8 cellular contexts compared by ENCODE assay signal in genomic region chr22:37544955-37545702, GRCh38. TPM values are rescaled to one million over a fixed set of nuclear protein-coding genes. Genes with fewer than 3 reads are reported as not detected.
DNase-seq lines count a peak whose midpoint lies in the region; ATAC-seq and TF ChIP-seq lines count a peak whose summit lies in the region.

No MANE protein-coding gene starts in this region.

- intact Hi-C loops in dendritic cell treated with granulocyte-macrophage colony-stimulating factor and Interleukin-4, amounts not matched to agents 40 ng/mL and 50 ng/mL, for 4 days (cut with micrococcal nuclease): loop anchor here (1.0 to 2.0 kb wide), 2 partner anchors 16 to 47 kb away; partner anchors contain the start of gene CDC42EP1
- intact Hi-C loops in right lobe of liver (cut with DNase I): loop anchor here in 1 of 2 donors (5.0 kb wide), 1 partner anchor 42 kb away; no protein-coding TSS in a partner anchor

- peak; percentile 68 to 75 (median 69) for ATAC-seq in right lobe of liver
- ATAC-seq in HG03095 (IDR thresholded peaks at IDR 0.05; ENCODE audit: unreplicated experiment): no peak

- DNase-seq in CD1c-positive myeloid dendritic cell (ENCODE audit: extremely low spot score) (peak; percentile 71), WERI-Rb-1 (peak; percentile 73), right lobe of liver (peak; percentile 82 to 89 (median 86)), Ammon's horn (ENCODE audit: low spot score) (no peak)
- DNase-seq in stimulated activated CD8-positive, alpha-beta memory T cell treated with anti-CD3 and anti-CD28 coated beads, Interleukin-15, amount 100 ng/mL, for 48 hours (ENCODE audit: low read depth in 2 of 2): peak; percentile 37 to 43

- WGBS in right lobe of liver (ENCODE audit: insufficient coverage, low coverage, low lambda C conversion rate, missing lambda C conversion rate): 6% methylated on average over 6 of the region's 11 CpGs

- no peaks in the 10 kb centered on the region for H3K36me3 Mint-ChIP-seq in dendritic cell treated with granulocyte-macrophage colony-stimulating factor and Interleukin-4, amounts not matched to agents 40 ng/mL and 50 ng/mL, for 4 days (ENCODE audit: low read depth)

- no peaks in the 10 kb centered on the region for H3K9me3 Mint-ChIP-seq in dendritic cell treated with granulocyte-macrophage colony-stimulating factor and Interleukin-4, amounts not matched to agents 40 ng/mL and 50 ng/mL, for 4 days

- H3K36me3 ChIP-seq in HUES48 (ENCODE audit: control insufficient read depth, insufficient read depth, low read length) (no peaks in the 10 kb centered on the region), WERI-Rb-1 (no peaks in the 10 kb centered on the region), right lobe of liver (no peaks in the 10 kb centered on the region)

- H3K27ac Mint-ChIP-seq in dendritic cell treated with granulocyte-macrophage colony-stimulating factor and Interleukin-4, amounts not matched to agents 40 ng/mL and 50 ng/mL, for 4 days: peak overlapping the region; percentile 43

- peaks cover 48% of the 10 kb centered on the region for H3K4me1 Mint-ChIP-seq in dendritic cell treated with granulocyte-macrophage colony-stimulating factor and Interleukin-4, amounts not matched to agents 40 ng/mL and 50 ng/mL, for 4 days (ENCODE audit: low read depth)

- H3K9ac ChIP-seq in HUES48 (ENCODE audit: low read depth, low read length): 0 out of 2 replicates have a peak overlapping the region, but pooled peaks have one; percentile 22

- no peaks in the 10 kb centered on the region for H3K27me3 ChIP-seq in HUES48 (ENCODE audit: control insufficient read depth, insufficient read depth, low read length)
- no peaks in the 10 kb centered on the region for H3K27me3 ChIP-seq in WERI-Rb-1 (ENCODE audit: insufficient read depth, low read depth, severe bottlenecking)
- H3K27me3 ChIP-seq in right lobe of liver: no peaks in the 10 kb centered on the region

- H3K4me1 ChIP-seq in HUES48 (ENCODE audit: control insufficient read depth, insufficient read depth, low read length): peaks cover 22% of the 10 kb centered on the region
- H3K4me1 ChIP-seq in right lobe of liver: peaks cover 0 to 52% (median 24%) of the 10 kb centered on the region in 4 donors

- H3K27ac ChIP-seq in HUES48 (ENCODE audit: low read depth, low read length) (peak overlapping the region; percentile 90), WERI-Rb-1 (no peak overlapping the region), right lobe of liver (peak overlapping the region; percentile 85 to 89 (median 86))

- peak overlapping the region; percentile 47 for H3K4me3 ChIP-seq in HUES48 (ENCODE audit: low read depth, low read length)
- H3K4me3 ChIP-seq in WERI-Rb-1 (ENCODE audit: low read depth, low read length): no peak overlapping the region
- H3K4me3 ChIP-seq in right lobe of liver: peak overlapping the region in 1 of 3 donors; percentile 44

- TF ChIP-seq POLR2A in right lobe of liver (IDR thresholded peaks at IDR 0.05): no peak

- H3K9me3 ChIP-seq in HUES48 (ENCODE audit: control insufficient read depth, insufficient read depth, low read length) (no peaks in the 10 kb centered on the region), WERI-Rb-1 (ENCODE audit: severe bottlenecking) (no peaks in the 10 kb centered on the region), right lobe of liver (no peaks in the 10 kb centered on the region)

- no peak overlapping the region for H3K4me3 Mint-ChIP-seq in dendritic cell treated with granulocyte-macrophage colony-stimulating factor and Interleukin-4, amounts not matched to agents 40 ng/mL and 50 ng/mL, for 4 days

- H3K27me3 Mint-ChIP-seq in dendritic cell treated with granulocyte-macrophage colony-stimulating factor and Interleukin-4, amounts not matched to agents 40 ng/mL and 50 ng/mL, for 4 days: peaks cover 21% of the 10 kb centered on the region

- TF ChIP-seq CTCF in WERI-Rb-1 (IDR thresholded peaks at IDR 0.05; ENCODE audit: low read depth, low read length): peak; percentile 86
- TF ChIP-seq CTCF in right lobe of liver (IDR thresholded peaks at IDR 0.05): peak; percentile 78 to 89 (median 86)

RNA-seq across cellular contexts. Expression of gene CDC42EP1, which starts 15.2 kb away (rescaled TPM):
- 100 to 1,000 TPM in 1 of 6 experiments, 10 to 100 TPM in 5; 29.2 to 117 (median 68.0) TPM for total RNA-seq in right lobe of liver

RNA-seq across cellular contexts. Expression of gene CARD10, which starts 25.9 kb away (rescaled TPM):
- total RNA-seq in right lobe of liver: 10 to 100 TPM in 5 of 6 experiments, 1 to 10 TPM in 1; 9.0 to 27.8 (median 14.2) TPM

RNA-seq across cellular contexts. Expression of gene LGALS2, which starts 34.8 kb away (rescaled TPM):
- total RNA-seq in right lobe of liver: under 1 TPM in 1 of 6 experiments, not detected in 5; 0.64 TPM

RNA-seq across cellular contexts. Expression of gene MFNG, which starts 58.9 kb away (rescaled TPM):
- 10 to 100 TPM in 4 of 6 experiments, 1 to 10 TPM in 2; 5.6 to 14.4 (median 10.2) TPM for total RNA-seq in right lobe of liver
